8 cellular contexts compared by ENCODE assay signal in the genomic region with DNA sequence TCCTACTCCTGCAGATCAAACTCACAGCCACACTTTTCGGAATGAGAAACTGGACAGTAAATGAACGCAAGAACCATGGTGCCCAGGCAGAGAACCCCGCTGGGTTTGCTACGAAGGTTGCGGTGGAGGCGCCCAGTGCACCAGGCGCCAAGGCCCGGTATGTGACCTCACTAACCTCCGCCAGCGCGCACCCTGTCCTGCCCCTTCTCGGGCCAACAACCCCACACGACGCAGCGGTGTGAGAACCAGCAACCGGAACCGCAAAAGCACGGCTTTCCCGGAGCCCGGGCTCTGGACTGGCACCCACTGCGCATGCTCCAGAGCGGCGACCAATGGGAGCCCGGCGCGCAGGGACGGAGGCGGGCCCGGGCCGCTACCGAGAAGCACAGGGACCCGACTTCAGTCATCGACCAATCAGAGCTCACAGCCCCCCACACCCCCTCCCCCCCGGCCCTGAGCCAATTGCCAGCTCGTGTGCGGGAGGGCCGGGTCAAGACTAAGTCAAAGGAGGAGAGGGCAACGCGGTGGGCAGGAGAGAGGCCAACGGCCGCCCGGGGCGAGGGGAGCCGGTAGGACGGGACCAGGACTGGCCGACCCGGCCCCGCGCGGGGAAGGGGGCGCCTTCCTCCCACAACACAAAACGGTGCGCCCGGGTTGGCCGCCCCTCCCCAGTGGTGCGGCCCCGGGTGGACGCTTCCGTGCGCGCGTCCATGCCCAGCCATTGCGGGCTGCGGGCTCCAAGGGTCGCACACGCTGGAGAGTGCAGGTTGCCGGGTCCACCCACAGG. TPM values are rescaled to one million over a fixed set of nuclear protein-coding genes. Genes with fewer than 3 reads are reported as not detected.
DNase-seq lines count a peak whose midpoint lies in the region; ATAC-seq and TF ChIP-seq lines count a peak whose summit lies in the region.

No MANE protein-coding gene starts in this region.

- peak overlapping the region; percentile 93 for H3K27ac Mint-ChIP-seq in activated CD4-positive, alpha-beta T cell treated with anti-CD3 and anti-CD28 coated beads, Interleukin-2, amount 10 ng/mL, durations not matched to agents 24 days and 14 days

- H3K4me3 ChIP-seq in BLaER1 treated with 17β-estradiol and CSF1 and Interleukin-3, amounts not matched to agents 10 nM and 100 nM = peak overlapping the region; percentile 62 to 82 (median 77)
- H3K4me3 ChIP-seq in colonic mucosa = peak overlapping the region; percentile 69

- peak overlapping the region; percentile 80 to 90 (median 86) for H3K9ac ChIP-seq in BLaER1 treated with 17β-estradiol and CSF1 and Interleukin-3, amounts not matched to agents 10 nM and 100 nM
- H3K9ac ChIP-seq in colonic mucosa (ENCODE audit: low read depth in 2 of 2, low read length in 2 of 2) = peak overlapping the region; percentile 84 to 93

- H3K27ac ChIP-seq in BLaER1 treated with 17β-estradiol and CSF1 and Interleukin-3, amounts not matched to agents 10 nM and 100 nM = peak overlapping the region; percentile 74 to 89 (median 83)
- H3K27ac ChIP-seq in colonic mucosa = peak overlapping the region; percentile 85

- intact Hi-C loops in activated CD4-positive, alpha-beta T cell treated with anti-CD3 and anti-CD28 coated beads, Interleukin-2, amount 10 ng/mL, durations not matched to agents 24 days and 14 days (cut with micrococcal nuclease) = loop anchor here (1.0 to 10.0 kb wide), 3 partner anchors 199 to 326 kb away; a partner anchor contains a TSS
- intact Hi-C loops in colonic mucosa (cut with DNase I) = no loop called here

- H3K9me3 ChIP-seq in BLaER1 treated with 17β-estradiol and CSF1 and Interleukin-3, amounts not matched to agents 10 nM and 100 nM (replicated peaks in 1 of 11) = no peaks in the 10 kb centered on the region
- no peaks in the 10 kb centered on the region for H3K9me3 ChIP-seq in colonic mucosa

- DNase-seq in NCI-H526 (lab: John Stamatoyannopoulos, UW) = peak; percentile 80 to 93
- peak; percentile 96 for DNase-seq in activated CD4-positive, alpha-beta T cell treated with anti-CD3 and anti-CD28 coated beads, Interleukin-2, amount 10 ng/mL, durations not matched to agents 24 days and 14 days
- DNase-seq in colonic mucosa = peak; percentile 88
- DNase-seq in left lobe of liver (ENCODE audit: low spot score) = peak; percentile 93
- DNase-seq in stimulated activated CD4-positive, alpha-beta T cell treated with anti-CD3 and anti-CD28 coated beads, Interleukin-2, amount 100 ng/mL, for 24 hours = peak; percentile 86 to 88

- peaks cover 14% of the 10 kb centered on the region for H3K4me1 Mint-ChIP-seq in activated CD4-positive, alpha-beta T cell treated with anti-CD3 and anti-CD28 coated beads, Interleukin-2, amount 10 ng/mL, durations not matched to agents 24 days and 14 days

- no peaks in the 10 kb centered on the region for H3K36me3 ChIP-seq in BLaER1 treated with 17β-estradiol and CSF1 and Interleukin-3, amounts not matched to agents 10 nM and 100 nM
- H3K36me3 ChIP-seq in colonic mucosa = no peaks in the 10 kb centered on the region

- peaks cover 7 to 49% (median 26%) of the 10 kb centered on the region in 10 experiments; a peak in 19 of 20 replicates for H3K4me1 ChIP-seq in BLaER1 treated with 17β-estradiol and CSF1 and Interleukin-3, amounts not matched to agents 10 nM and 100 nM
- no peaks in the 10 kb centered on the region for H3K4me1 ChIP-seq in colonic mucosa

- no peak for TF ChIP-seq CTCF in colonic mucosa (IDR thresholded peaks at IDR 0.05)

- H3K9me3 Mint-ChIP-seq in activated CD4-positive, alpha-beta T cell treated with anti-CD3 and anti-CD28 coated beads, Interleukin-2, amount 10 ng/mL, durations not matched to agents 24 days and 14 days = no peaks in the 10 kb centered on the region

- no peaks in the 10 kb centered on the region; a peak in 1 of 22 replicates for H4K20me1 ChIP-seq in BLaER1 treated with 17β-estradiol and CSF1 and Interleukin-3, amounts not matched to agents 10 nM and 100 nM

- ATAC-seq in GM19351 (IDR thresholded peaks at IDR 0.05; ENCODE audit: unreplicated experiment) (peak; percentile 88), HG03469 (IDR thresholded peaks at IDR 0.05; ENCODE audit: unreplicated experiment) (peak; percentile 85), left lobe of liver (peak; percentile 85)

- peaks cover 5% of the 10 kb centered on the region for H3K36me3 Mint-ChIP-seq in activated CD4-positive, alpha-beta T cell treated with anti-CD3 and anti-CD28 coated beads, Interleukin-2, amount 10 ng/mL, durations not matched to agents 24 days and 14 days (ENCODE audit: low read depth)

- H3K4me3 Mint-ChIP-seq in activated CD4-positive, alpha-beta T cell treated with anti-CD3 and anti-CD28 coated beads, Interleukin-2, amount 10 ng/mL, durations not matched to agents 24 days and 14 days = peak overlapping the region; percentile 95

- peak overlapping the region; percentile 72 to 85 (median 81) for H3K4me2 ChIP-seq in BLaER1 treated with 17β-estradiol and CSF1 and Interleukin-3, amounts not matched to agents 10 nM and 100 nM

- H3K27me3 Mint-ChIP-seq in activated CD4-positive, alpha-beta T cell treated with anti-CD3 and anti-CD28 coated beads, Interleukin-2, amount 10 ng/mL, durations not matched to agents 24 days and 14 days = no peaks in the 10 kb centered on the region

- H3K27me3 ChIP-seq in BLaER1 treated with 17β-estradiol and CSF1 and Interleukin-3, amounts not matched to agents 10 nM and 100 nM = peaks cover 16 to 66% (median 38%) of the 10 kb centered on the region in 11 experiments
- H3K27me3 ChIP-seq in colonic mucosa = no peaks in the 10 kb centered on the region

RNA-seq across cellular contexts. Expression of a gene that starts 7.3 kb away (rescaled TPM):
- 99.0 and 104 TPM in 2 replicates for total RNA-seq in activated CD4-positive, alpha-beta T cell treated with anti-CD3 and anti-CD28 coated beads, Interleukin-2, amount 10 ng/mL, durations not matched to agents 24 days and 14 days
- 1 to 10 TPM; 3.0 to 4.9 TPM for total RNA-seq in colonic mucosa
- total RNA-seq in left lobe of liver = 3.2 TPM

RNA-seq across cellular contexts. Expression of a gene that starts 20.2 kb away (rescaled TPM):
- 27.6 and 32.2 TPM in 2 replicates for total RNA-seq in activated CD4-positive, alpha-beta T cell treated with anti-CD3 and anti-CD28 coated beads, Interleukin-2, amount 10 ng/mL, durations not matched to agents 24 days and 14 days
- total RNA-seq in colonic mucosa (10 to 100 TPM in 1 of 2 donors, 1 to 10 TPM in 1; 4.8 to 16.8 TPM), left lobe of liver (4.3 TPM)

Comparison
In these comparisons a context has a peak if more than half of its experiments do, and no peak if none do; other contexts are left out.
1. Peak in every context shown above with its lines: DNase-seq, ATAC-seq, H3K4me3 ChIP-seq and H3K27ac ChIP-seq.
2. RNA of a gene that starts 7.3 kb away (total RNA-seq): 99.0 to 104 TPM in activated CD4-positive, alpha-beta T cell treated with anti-CD3 and anti-CD28 coated beads, Interleukin-2, amount 10 ng/mL, durations not matched to agents 24 days and 14 days; 3.0 to 4.9 TPM in colonic mucosa and 3.2 TPM in left lobe of liver (single experiment); every median in the first group is over 10 times any median in the second.